13 cellular contexts compared by ENCODE assay signal in genomic region chr18:58495634-58496033, GRCh38.
DNase-seq lines count a peak whose midpoint lies in the region; ATAC-seq and TF ChIP-seq lines count a peak whose summit lies in the region.
"Had no signal": no experiment of that assay in that cellular context is flagged by ENCODE, and none has a peak within 500 bp of the region (broad histone marks: within the 10 kb centered on the region; RNA-seq: fewer than 3 reads in every experiment).

No MANE protein-coding gene starts in this region.

- no peaks in the 10 kb centered on the region for H3K27me3 ChIP-seq in upper lobe of left lung
- H3K27me3 ChIP-seq: tibial nerve had no signal

- no peaks in the 10 kb centered on the region for H3K9me3 ChIP-seq in upper lobe of left lung
- H3K9me3 ChIP-seq: A549, neutrophil, tibial nerve had no signal

- TF ChIP-seq POLR2A in upper lobe of left lung (IDR thresholded peaks at IDR 0.05): no peak

- peaks cover 0 to 5% (median 0%) of the 10 kb centered on the region in 4 donors for H3K4me1 ChIP-seq in upper lobe of left lung

- DNase-seq in AG10803 (ENCODE audit: low read depth) (peak; percentile 24), GM19238 (ENCODE audit: insufficient read length, low spot score) (peak; percentile 60), MV-4-11 (lab: John Stamatoyannopoulos, UW) (no peak), NCI-H2227 treated with DMSO at 0.1 percent for 48 hours (lab: John Stamatoyannopoulos, UW) (no peak), RPMI8226 (no peak), upper lobe of left lung (no peak)
- DNase-seq: islet precursor cell, NCI-H1105 had no signal

- ATAC-seq in HG02610 (IDR thresholded peaks at IDR 0.05; ENCODE audit: unreplicated experiment): peak; percentile 72
- peak; percentile 89 for ATAC-seq in HG03432 (IDR thresholded peaks at IDR 0.05; ENCODE audit: unreplicated experiment)
- ATAC-seq in upper lobe of left lung (ENCODE audit: low FRiP score in 2 of 2): no peak
- ATAC-seq: A549 had no signal

- no peak for TF ChIP-seq EP300 in upper lobe of left lung (IDR thresholded peaks at IDR 0.05)

- WGBS in upper lobe of left lung, 2 donors: 72 to 78% methylated on average over 6 of the region's 6 CpGs

- TF ChIP-seq CTCF in AG10803 (conservative IDR thresholded peaks at IDR 0.05; ENCODE audit: low read length): no peak
- TF ChIP-seq CTCF in upper lobe of left lung (IDR thresholded peaks at IDR 0.05): no peak

- H3K4me3 ChIP-seq in AG10803 (ENCODE audit: low read length): no peak overlapping the region
- no peak overlapping the region for H3K4me3 ChIP-seq in upper lobe of left lung
- H3K4me3 ChIP-seq: A549, tibial nerve had no signal

- H3K36me3 ChIP-seq in upper lobe of left lung: no peaks in the 10 kb centered on the region
- H3K36me3 ChIP-seq: neutrophil, tibial nerve had no signal

- no peak overlapping the region for H3K27ac ChIP-seq in upper lobe of left lung
- H3K27ac ChIP-seq: neutrophil, tibial nerve had no signal

Comparison
In these comparisons a context has a peak if more than half of its experiments do, and no peak if none do; other contexts are left out.
1. DNase-seq: peak in AG10803 (single experiment) and GM19238 (single experiment); none in MV-4-11 (single experiment), NCI-H2227 treated with DMSO at 0.1 percent for 48 hours (single experiment), RPMI8226 (single experiment) and upper lobe of left lung (0 of 2).
2. ATAC-seq: peak in HG02610 (single experiment) and HG03432 (single experiment); none in upper lobe of left lung (0 of 2).